ENCODE assay signal across 10 cellular contexts in genomic region chr4:101807351-101807750, GRCh38. TPM values are rescaled to one million over a fixed set of nuclear protein-coding genes. Genes with fewer than 3 reads are reported as not detected.
A peak's percentile ranks its signal among the peaks of the same experiment; 100 is the strongest.
DNase-seq lines count a peak whose midpoint lies in the region; ATAC-seq lines count a peak whose summit lies in the region.
"Had no signal": no experiment of that assay in that cellular context is flagged by ENCODE, and none has a peak within 500 bp of the region (broad histone marks: within the 10 kb centered on the region; RNA-seq: fewer than 3 reads in every experiment).

No MANE protein-coding gene starts in this region.

- peak overlapping the region; percentile 35 for H3K9ac ChIP-seq in mesenchymal stem cell (ENCODE audit: low read length)

- H3K14ac ChIP-seq in mesenchymal stem cell (ENCODE audit: low read length in 2 of 2) = no peak overlapping the region

- no peak overlapping the region for H3K27ac ChIP-seq in mesenchymal stem cell (ENCODE audit: low read length, poor library complexity, severe bottlenecking)
- H3K27ac ChIP-seq: thoracic aorta had no signal

- no peak overlapping the region for H2BK120ac ChIP-seq in mesenchymal stem cell (ENCODE audit: low read depth, low read length)

- DNase-seq in mesenchymal stem cell = no peak
- DNase-seq in NCI-H774 (lab: John Stamatoyannopoulos, UW) = no peak
- DNase-seq in head of caudate nucleus = no peak
- DNase-seq in putamen (ENCODE audit: low spot score) = no peak
- DNase-seq in NCI-H1694 (lab: John Stamatoyannopoulos, UW) = no peak
- DNase-seq: RPMI8226 had no signal

- no peak overlapping the region for H4K8ac ChIP-seq in mesenchymal stem cell (ENCODE audit: low read length)

- no peak overlapping the region for H4K91ac ChIP-seq in mesenchymal stem cell (ENCODE audit: low read length)

- no peak overlapping the region for H2BK12ac ChIP-seq in mesenchymal stem cell (ENCODE audit: low read length in 2 of 2)

- 89% methylated on average over 2 of the region's 2 CpGs for WGBS in mesenchymal stem cell

- H3K4me2 ChIP-seq in mesenchymal stem cell (ENCODE audit: low read length, poor library complexity, severe bottlenecking) = no peak overlapping the region

- H3K36me3 ChIP-seq in mesenchymal stem cell (ENCODE audit: control insufficient read depth in 1 of 2, insufficient read depth in 2 of 2, low read depth in 1 of 2, low read length in 2 of 2) = no peaks in the 10 kb centered on the region
- H3K36me3 ChIP-seq: thoracic aorta had no signal

- no peak overlapping the region for H2AFZ ChIP-seq in mesenchymal stem cell (ENCODE audit: low read depth, low read length)

- H2BK5ac ChIP-seq in mesenchymal stem cell (ENCODE audit: low read depth, low read length, poor library complexity, severe bottlenecking) = no peak overlapping the region

- H3K27me3 ChIP-seq in mesenchymal stem cell (ENCODE audit: control insufficient read depth in 1 of 2, insufficient read depth in 1 of 2, low read length in 2 of 2) = no peaks in the 10 kb centered on the region

- H2BK15ac ChIP-seq in mesenchymal stem cell (ENCODE audit: low read depth, poor library complexity, severe bottlenecking) = no peak overlapping the region

- H3K9me3 ChIP-seq in mesenchymal stem cell (ENCODE audit: control insufficient read depth, low read length) = no peaks in the 10 kb centered on the region
- H3K9me3 ChIP-seq: thoracic aorta had no signal

- no peak overlapping the region for H3K23ac ChIP-seq in mesenchymal stem cell (ENCODE audit: low read length in 2 of 2)

- H2AK5ac ChIP-seq in mesenchymal stem cell (ENCODE audit: low read length, severe bottlenecking) = no peak overlapping the region

- H3K18ac ChIP-seq in mesenchymal stem cell (ENCODE audit: low read depth in 1 of 2, low read length in 2 of 2) = no peak overlapping the region

- H3K4me3 ChIP-seq in mesenchymal stem cell (ENCODE audit: insufficient read depth in 1 of 2, low read depth in 1 of 2, low read length in 2 of 2) = no peak overlapping the region
- H3K4me3 ChIP-seq: thoracic aorta had no signal

- no peaks in the 10 kb centered on the region for H3K79me1 ChIP-seq in mesenchymal stem cell (replicated peaks; ENCODE audit: low read length, poor library complexity, severe bottlenecking)

- H3K4me1 ChIP-seq in mesenchymal stem cell (ENCODE audit: control insufficient read depth, insufficient read depth, low read depth, low read length) = no peaks in the 10 kb centered on the region

- ATAC-seq in GM18858 (IDR thresholded peaks at IDR 0.05; ENCODE audit: unreplicated experiment) (peak; percentile 17), GM21825 (IDR thresholded peaks at IDR 0.05; ENCODE audit: unreplicated experiment) (peak; percentile 28), HG03378 (IDR thresholded peaks at IDR 0.05; ENCODE audit: unreplicated experiment) (peak; percentile 28)

- intact Hi-C loops in head of caudate nucleus (cut with DNase I) = no loop called here

- H3K4ac ChIP-seq in mesenchymal stem cell (ENCODE audit: low read depth in 1 of 2, low read length in 2 of 2) = no peak overlapping the region

RNA-seq across cellular contexts. Expression of gene BANK1, which starts 16.8 kb away (rescaled TPM):
- 3.2 TPM for polyA plus RNA-seq in mesenchymal stem cell (2013, experiment 1 of 2)
- 2.6 TPM for polyA plus RNA-seq in mesenchymal stem cell (2013, experiment 2 of 2)
